Comparison of ENCODE assay signal across 1 cellular context in genomic region chr3:10023587-10024310, GRCh38.
A peak's percentile ranks its signal among the peaks of the same experiment; 100 is the strongest.
TF ChIP-seq lines count a peak whose summit lies in the region.

No MANE protein-coding gene starts in this region.

TF ChIP-seq in HepG2, 621 proteins besides CTCF, POLR2A, EP300 and RAD21:
- TF ChIP-seq CEBPB (IDR thresholded peaks at IDR 0.05; ENCODE audit: borderline replicate concordance, low read depth, low read length) (peak; percentile 69), ARID4A (CRISPR knock-in tag; IDR thresholded peaks at IDR 0.05; ENCODE audit: borderline replicate concordance) (no peak), ZNF205 (CRISPR knock-in tag; IDR thresholded peaks at IDR 0.05) (no peak)
